17 cellular contexts compared by ENCODE assay signal in the genomic region with DNA sequence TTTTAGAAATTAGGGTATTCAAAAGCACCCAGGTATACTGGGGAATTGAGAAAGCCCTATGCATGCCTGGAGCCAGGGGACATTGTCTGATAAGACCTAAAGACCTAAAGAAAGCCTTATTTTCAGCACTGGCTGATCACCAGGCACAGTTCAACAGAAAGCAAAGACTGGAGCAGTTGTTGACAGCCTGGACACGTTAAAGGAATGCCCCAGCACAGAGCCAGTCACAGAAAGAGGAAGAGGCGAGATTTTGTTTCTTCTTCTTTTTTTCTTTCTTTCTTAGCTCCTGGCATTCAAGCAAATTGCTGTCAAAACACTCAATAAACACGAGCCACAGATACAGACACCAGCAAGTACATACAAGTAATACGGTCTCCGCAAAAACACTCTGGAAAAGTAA.
"Had no signal": no experiment of that assay in that cellular context is flagged by ENCODE, and none has a peak within 500 bp of the region (broad histone marks: within the 10 kb centered on the region; RNA-seq: fewer than 3 reads in every experiment).

No MANE protein-coding gene starts in this region.

- H3K27me3 ChIP-seq: neural progenitor cell, pancreas, thyroid gland had no signal

- H3K4me3 ChIP-seq: gastrocnemius medialis, heart right ventricle, lower lobe of right lung, neural progenitor cell, pancreas, thyroid gland had no signal

- DNase-seq: activated CD4-positive, alpha-beta memory T cell treated with anti-CD3 and anti-CD28 coated beads, Interleukin-2, amount 10 ng/mL, durations not matched to agents 7 days and 5 days; activated CD4-positive, alpha-beta T cell treated with anti-CD3 and anti-CD28 coated beads for 36 hours; activated effector memory CD4-positive, alpha-beta T cell treated with Interleukin-2 at 50 U/mL for 16 hours; activated naive CD4-positive, alpha-beta T cell treated with anti-CD3 and anti-CD28 coated beads, Interleukin-2, amount 50 U/mL, for 16 hours; activated T-cell treated with anti-CD3 and anti-CD28 coated beads, Interleukin-2, amount 50 U/mL, for 4 hours; erythroblast; gastrocnemius medialis; heart right ventricle; lower lobe of right lung; pancreas; stimulated activated CD4-positive, alpha-beta T cell treated with anti-CD3 and anti-CD28 coated beads, Interleukin-15, amount 100 ng/mL, for 24 hours; stimulated activated CD4-positive, alpha-beta T cell treated with anti-CD3 and anti-CD28 coated beads, Interleukin-4, amount 100 ng/mL, for 1 hour; stimulated activated naive B cell treated with anti-CD40 and anti-IgM and Interleukin-4, amounts not matched to agents 10 μg/mL and 1 μg/mL and 100 μg/mL, for 72 hours; T-helper 9 cell; thyroid gland; WERI-Rb-1 had no signal

- ATAC-seq: activated CD4-positive, alpha-beta T cell treated with anti-CD3 and anti-CD28 coated beads for 36 hours; activated T-cell treated with anti-CD3 and anti-CD28 coated beads, Interleukin-2, amount 50 U/mL, for 4 hours; gastrocnemius medialis; lower lobe of right lung; pancreas had no signal

- H3K4me1 ChIP-seq: lower lobe of right lung, neural progenitor cell, pancreas, thyroid gland had no signal

- H3K36me3 ChIP-seq: gastrocnemius medialis, heart right ventricle, lower lobe of right lung, neural progenitor cell, pancreas, thyroid gland, WERI-Rb-1 had no signal

- H3K27ac ChIP-seq: gastrocnemius medialis, heart right ventricle, lower lobe of right lung, neural progenitor cell, pancreas, thyroid gland, WERI-Rb-1 had no signal

- H3K9me3 ChIP-seq: gastrocnemius medialis, heart right ventricle, lower lobe of right lung, pancreas, thyroid gland had no signal
